Comparison of ENCODE assay signal across 16 cellular contexts in genomic region chr9:134783699-134784039, GRCh38.
A peak's percentile ranks its signal among the peaks of the same experiment; 100 is the strongest.
DNase-seq lines count a peak whose midpoint lies in the region; ATAC-seq and TF ChIP-seq lines count a peak whose summit lies in the region.
"Had no signal": no experiment of that assay in that cellular context is flagged by ENCODE, and none has a peak within 500 bp of the region (broad histone marks: within the 10 kb centered on the region; RNA-seq: fewer than 3 reads in every experiment).

No MANE protein-coding gene starts in this region.

- no peak overlapping the region for H2AFZ ChIP-seq in OCI-LY7 (ENCODE audit: low read length)

- H3K4me3 ChIP-seq in OCI-LY7 (ENCODE audit: low read depth, low read length, poor library complexity, severe bottlenecking) (no peak overlapping the region), fibroblast of villous mesenchyme (ENCODE audit: low read depth, low read length) (no peak overlapping the region), ascending aorta (no peak overlapping the region)

- H3K9me3 ChIP-seq in OCI-LY7 (ENCODE audit: low read length) = no peaks in the 10 kb centered on the region
- no peaks in the 10 kb centered on the region for H3K9me3 ChIP-seq in ascending aorta

- CTCF ChIA-PET in OCI-LY7 (lab: Charles Lee; ENCODE audit: unreplicated experiment) = no interaction called here

- DNase-seq in GM03348 (ENCODE audit: low spot score) (peak; percentile 51), OCI-LY7 (ENCODE audit: low spot score) (no peak), fibroblast of villous mesenchyme (ENCODE audit: low read depth) (peak; percentile 36), sciatic nerve (ENCODE audit: low spot score) (no peak), ascending aorta (ENCODE audit: low spot score in 2 of 2) (no peak), KBM-7 (no peak), mesenteric fat pad (ENCODE audit: low spot score) (no peak)
- DNase-seq: activated CD4-positive, alpha-beta memory T cell treated with anti-CD3 and anti-CD28 coated beads, Interleukin-2, amount 10 ng/mL, durations not matched to agents 7 days and 5 days; activated naive CD8-positive, alpha-beta T cell treated with anti-CD3 and anti-CD28 coated beads, Interleukin-2, amount 10 ng/mL, durations not matched to agents 7 days and 5 days; activated T-cell treated with anti-CD3 and anti-CD28 coated beads, Interleukin-2, amount 50 U/mL, for 72 hours; naive thymus-derived CD8-positive, alpha-beta T cell; NCI-H2029 treated with DMSO at 0.1 percent for 48 hours; NCI-H526; stimulated activated CD4-positive, alpha-beta T cell treated with anti-CD3 and anti-CD28 coated beads, Interleukin-1b, Interleukin-23, amount 100 ng/mL, for 48 hours had no signal

- POLR2A ChIA-PET in OCI-LY7 (lab: Charles Lee) = no interaction called here

- BruUV-seq in OCI-LY7 (replicated peaks; lab: Mats Ljungman, UMichigan) = no TSS peak

- no peak overlapping the region for H3K27ac ChIP-seq in OCI-LY7 (ENCODE audit: low read depth, low read length, poor library complexity, severe bottlenecking)
- no peak overlapping the region for H3K27ac ChIP-seq in ascending aorta
- H3K27ac ChIP-seq: VCaP had no signal

- H3K4me1 ChIP-seq in OCI-LY7 (ENCODE audit: insufficient read depth, low read length, poor library complexity, severe bottlenecking) (peaks cover 17% of the 10 kb centered on the region), ascending aorta (peaks cover under 1 to 2% of the 10 kb centered on the region in 2 donors)

- H3K9me2 ChIP-seq in OCI-LY7 (ENCODE audit: insufficient read depth, low read length) = no peaks in the 10 kb centered on the region

- TF ChIP-seq CTCF in OCI-LY7 (conservative IDR thresholded peaks at IDR 0.05; ENCODE audit: low read length) (no peak), fibroblast of villous mesenchyme (IDR thresholded peaks at IDR 0.05; ENCODE audit: insufficient read depth, low read depth, low read length) (no peak), ascending aorta (IDR thresholded peaks at IDR 0.05) (no peak)

- H4K20me1 ChIP-seq in OCI-LY7 (ENCODE audit: insufficient read depth, low read length) = no peaks in the 10 kb centered on the region

- H3K36me3 ChIP-seq in OCI-LY7 (ENCODE audit: insufficient read depth, low read length) (no peaks in the 10 kb centered on the region), ascending aorta (peaks cover 33 to 52% of the 10 kb centered on the region in 2 donors)

- H3K4me2 ChIP-seq in OCI-LY7 (ENCODE audit: low read length) = peak overlapping the region; percentile 17; the same call in 1 of the 2 replicates

- no peaks in the 10 kb centered on the region for H3K79me2 ChIP-seq in OCI-LY7 (ENCODE audit: insufficient read depth, low read depth, low read length)

- intact Hi-C loops in OCI-LY7 (cut with micrococcal nuclease; ENCODE audit: unreplicated experiment) = loop anchor here (1.0 kb wide), 2 partner anchors 154 to 200 kb away; no protein-coding TSS in a partner anchor
- intact Hi-C loops in sciatic nerve (cut with DNase I) = no loop called here
- intact Hi-C loops in ascending aorta (cut with DNase I) = no loop called here

- H3K27me3 ChIP-seq in ascending aorta = no peaks in the 10 kb centered on the region

- ATAC-seq in sciatic nerve = peak; percentile 75
- no peak for ATAC-seq in HG03135 (IDR thresholded peaks at IDR 0.05; ENCODE audit: unreplicated experiment)
- ATAC-seq: activated T-cell treated with anti-CD3 and anti-CD28 coated beads, Interleukin-2, amount 50 U/mL, for 72 hours; naive thymus-derived CD8-positive, alpha-beta T cell had no signal

- in situ Hi-C loops in KBM-7 (cut with MboI; ENCODE audit: low pct_unique_long_range_greater_than_20kb, low sequenced_read_pairs) = no loop called here

Comparison
In these comparisons a context has a peak if more than half of its experiments do, and no peak if none do; other contexts are left out.
1. DNase-seq: peak in GM03348 (single experiment) and fibroblast of villous mesenchyme (single experiment); none in OCI-LY7 (single experiment), sciatic nerve (single experiment), ascending aorta (0 of 2), KBM-7 (single experiment) and mesenteric fat pad (single experiment).